In genomic region chr16:85594621-85595298, GRCh38 we compare ENCODE assay signal across 2 cellular contexts.
A peak's percentile ranks its signal among the peaks of the same experiment; 100 is the strongest.
TF ChIP-seq lines count a peak whose summit lies in the region.

No MANE protein-coding gene starts in this region.

TF ChIP-seq in HCT116, 20 proteins besides CTCF, POLR2A, EP300 and RAD21:
- TF ChIP-seq SRF (IDR thresholded peaks at IDR 0.05; ENCODE audit: low read depth) (no peak), POLR2AphosphoS5 (IDR thresholded peaks at IDR 0.05; ENCODE audit: low read depth, low read length) (no peak), ZNF274 (IDR thresholded peaks at IDR 0.05; ENCODE audit: low read depth, low read length) (no peak), EZH2 (IDR thresholded peaks at IDR 0.05) (no peak), FOSL1 (IDR thresholded peaks at IDR 0.05; ENCODE audit: low read depth) (no peak), YY1 (IDR thresholded peaks at IDR 0.05; ENCODE audit: extremely low read depth, insufficient replicate concordance, low read depth, low read length) (no peak)
TF ChIP-seq in HCT116: peak in this region for 0.

TF ChIP-seq in HepG2, 621 proteins besides CTCF, POLR2A, EP300 and RAD21:
- TF ChIP-seq GLMP (CRISPR knock-in tag; IDR thresholded peaks at IDR 0.05; ENCODE audit: borderline replicate concordance): no peak
- peak; percentile 85 for TF ChIP-seq HNRNPL (IDR thresholded peaks at IDR 0.05; ENCODE audit: low read depth, low read length)
- TF ChIP-seq MTA3 (CRISPR knock-in tag; IDR thresholded peaks at IDR 0.05): no peak
- TF ChIP-seq ZBTB33 (CRISPR knock-in tag; IDR thresholded peaks at IDR 0.05): peak; percentile 63; the same call in 1 of the 2 replicates
- TF ChIP-seq ZNF788 (CRISPR knock-in tag; IDR thresholded peaks at IDR 0.05; ENCODE audit: borderline replicate concordance): no peak
- TF ChIP-seq GTF2F1 (IDR thresholded peaks at IDR 0.05; ENCODE audit: low read length): no peak
- no peak for TF ChIP-seq ZNF563 (CRISPR knock-in tag; IDR thresholded peaks at IDR 0.05)
- TF ChIP-seq ZNF230 (CRISPR knock-in tag; IDR thresholded peaks at IDR 0.05): no peak
- no peak for TF ChIP-seq TCF7 (IDR thresholded peaks at IDR 0.05; ENCODE audit: low read depth)
- no peak for TF ChIP-seq ZBTB7B (CRISPR knock-in tag; IDR thresholded peaks at IDR 0.05)
- TF ChIP-seq NCOA5 (CRISPR knock-in tag; IDR thresholded peaks at IDR 0.05): no peak
